8 cellular contexts compared by ENCODE assay signal in the genomic region with DNA sequence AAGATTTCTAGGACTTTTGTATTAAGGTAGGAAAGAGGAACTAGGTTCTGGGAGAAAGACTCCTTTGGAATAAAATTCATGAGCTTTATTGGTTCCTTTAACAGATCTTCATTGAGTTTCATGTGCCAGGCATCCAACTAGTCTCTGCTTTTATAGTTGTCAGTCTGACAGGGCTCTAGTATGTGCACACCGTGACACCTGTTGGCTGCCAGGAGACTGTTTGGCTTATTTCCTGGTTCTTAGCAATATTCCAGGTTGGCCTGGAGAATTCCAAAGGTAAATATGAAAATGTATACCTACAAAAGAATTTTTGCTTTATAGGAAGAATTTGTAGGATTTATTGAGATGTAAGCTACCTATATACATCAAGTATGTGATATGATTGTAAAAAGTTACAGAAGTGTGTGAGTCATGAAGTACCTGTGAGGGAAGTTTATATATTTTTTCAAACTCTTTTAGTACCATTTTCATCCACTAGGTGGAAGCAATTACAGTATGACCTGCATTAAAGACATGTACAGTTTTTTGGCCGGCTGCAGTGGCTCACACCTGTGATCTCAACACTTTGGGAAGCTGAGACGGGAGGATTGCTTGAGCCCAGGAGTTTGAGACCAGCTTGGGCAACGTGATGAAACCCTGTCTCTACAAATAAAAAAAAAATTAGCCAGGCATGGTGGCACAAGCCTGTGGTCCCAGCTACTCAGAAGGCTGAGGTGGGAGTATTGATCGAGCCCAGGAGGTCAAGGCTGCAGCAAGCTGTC. TPM values are rescaled to one million over a fixed set of nuclear protein-coding genes. Genes with fewer than 3 reads are reported as not detected.
DNase-seq lines count a peak whose midpoint lies in the region; ATAC-seq, FAIRE-seq and TF ChIP-seq lines count a peak whose summit lies in the region.

No MANE protein-coding gene starts in this region.

- peak; percentile 33 for TF ChIP-seq CTCF in GM10266 (IDR thresholded peaks at IDR 0.05; ENCODE audit: control insufficient read depth, insufficient read depth, low read depth, missing control alignments)
- TF ChIP-seq CTCF in HCT116 (IDR thresholded peaks at IDR 0.05 in 2 of 3, conservative IDR thresholded peaks at IDR 0.05 in 1 of 3; ENCODE audit: borderline replicate concordance in 1 of 3, insufficient read depth in 1 of 3, low read depth in 2 of 3, low read length in 2 of 3) = peak; percentile 47 to 61 (median 51); a peak in 4 of 6 replicates
- TF ChIP-seq CTCF in LNCaP clone FGC (IDR thresholded peaks at IDR 0.05; ENCODE audit: control insufficient read depth, extremely low read depth, insufficient read depth) = peak; percentile 50
- peak; percentile 65 for TF ChIP-seq CTCF in liver (IDR thresholded peaks at IDR 0.05; ENCODE audit: low read depth, low read length, missing input control)

- 28% methylated on average over 5 of the region's 5 CpGs for WGBS in liver
- 28 to 29% methylated on average over 5 of the region's 5 CpGs for WGBS in aorta, 2 donors

- intact Hi-C loops in HCT116 (cut with micrococcal nuclease) (loop anchor here (1.0 kb wide), 1 partner anchor 235 kb away; no protein-coding TSS in a partner anchor), aorta (cut with DNase I) (loop anchor here (2.0 to 10.0 kb wide), 3 partner anchors 125 to 235 kb away; no protein-coding TSS in a partner anchor)

- POLR2A ChIA-PET in HCT116 (lab: Charles Lee) = no interaction called here

- TF ChIP-seq POLR2A in HCT116 (IDR thresholded peaks at IDR 0.05; ENCODE audit: borderline replicate concordance, extremely low read depth, insufficient read depth, insufficient read length) = no peak

- H2AFZ ChIP-seq in HCT116 (ENCODE audit: low read depth, low read length, poor library complexity, severe bottlenecking) = no peak overlapping the region

- peaks cover 19% of the 10 kb centered on the region for H3K36me3 Mint-ChIP-seq in central memory CD8-positive, alpha-beta T cell (ENCODE audit: insufficient read depth)

- no peaks in the 10 kb centered on the region for H3K4me1 Mint-ChIP-seq in central memory CD8-positive, alpha-beta T cell

- H3K9me2 ChIP-seq in HCT116 (ENCODE audit: insufficient read depth) = no peaks in the 10 kb centered on the region

- H3K9ac ChIP-seq in HCT116 (ENCODE audit: low read length) (no peak overlapping the region), liver (ENCODE audit: low read depth in 1 of 2, low read length in 2 of 2) (no peak overlapping the region)

- no peaks in the 10 kb centered on the region; the same call in 1 of the 2 replicates for H3K27me3 ChIP-seq in HCT116 (ENCODE audit: insufficient read depth, low read length)
- no peaks in the 10 kb centered on the region for H3K27me3 ChIP-seq in liver (ENCODE audit: control insufficient read depth in 4 of 4, insufficient read depth in 4 of 4, low read length in 3 of 4)
- no peaks in the 10 kb centered on the region for H3K27me3 ChIP-seq in aorta (ENCODE audit: control insufficient read depth in 1 of 2, insufficient read depth in 2 of 2, low read length in 1 of 2)

- no TSS peak for BruUV-seq in HCT116 (replicated peaks; lab: Mats Ljungman, UMichigan)

- H3K9me3 Mint-ChIP-seq in central memory CD8-positive, alpha-beta T cell = no peaks in the 10 kb centered on the region

- H3K27me3 Mint-ChIP-seq in central memory CD8-positive, alpha-beta T cell = no peaks in the 10 kb centered on the region

- CTCF ChIA-PET in HCT116 (lab: Charles Lee) = interaction anchor here (0.5 to 2.1 kb wide), 5 partner anchors 20 to 234 kb away, joined by 3 to 10 read pairs (median 4); no protein-coding TSS in a partner anchor

- H3K9me3 ChIP-seq in HCT116 (ENCODE audit: control insufficient read depth in 1 of 2, insufficient read depth in 1 of 2, low read depth in 1 of 2, low read length in 2 of 2) (no peaks in the 10 kb centered on the region), liver (ENCODE audit: control insufficient read depth in 4 of 4, low read length in 3 of 4) (no peaks in the 10 kb centered on the region), aorta (ENCODE audit: control insufficient read depth, low read length) (peaks cover 1% of the 10 kb centered on the region)

- TF ChIP-seq RAD21 in HCT116 (IDR thresholded peaks at IDR 0.05; ENCODE audit: low read depth) (peak; percentile 54), liver (IDR thresholded peaks at IDR 0.05) (peak; percentile 74 to 81)

- H3K27ac Mint-ChIP-seq in central memory CD8-positive, alpha-beta T cell (ENCODE audit: low read depth) = no peak overlapping the region

- DNase-seq in GM10266 (ENCODE audit: extremely low spot score) (peak; percentile 47), HCT116 (ENCODE audit: low read depth, low spot score) (peak; percentile 42), LNCaP clone FGC (ENCODE audit: low read depth) (peak; percentile 79), RCC 7860 (ENCODE audit: low spot score) (peak; percentile 49), aorta (peak in 1 of 2 donors; percentile 65)
- DNase-seq in central memory CD8-positive, alpha-beta T cell (ENCODE audit: low spot score in 2 of 2) = no peak

- no peaks in the 10 kb centered on the region for H3K4me1 ChIP-seq in HCT116 (ENCODE audit: control insufficient read depth in 1 of 2, insufficient read depth in 2 of 2, low read length in 2 of 2)
- H3K4me1 ChIP-seq in liver (ENCODE audit: control insufficient read depth in 4 of 4, insufficient read depth in 4 of 4, low read length in 3 of 4) = peaks cover 0 to under 1% (median under 1%) of the 10 kb centered on the region in 4 donors
- no peaks in the 10 kb centered on the region for H3K4me1 ChIP-seq in aorta (ENCODE audit: control insufficient read depth in 1 of 2, insufficient read depth in 2 of 2, low read length in 2 of 2)

- peak; percentile 90 for FAIRE-seq in A204.1 (lab: Jason Lieb, UNC)
- FAIRE-seq in RCC 7860 (lab: Jason Lieb, UNC) = no peak

- H3K4me3 Mint-ChIP-seq in central memory CD8-positive, alpha-beta T cell = no peak overlapping the region

- H3K4me3 ChIP-seq in HCT116 (replicated peaks in 1 of 2; ENCODE audit: low read depth in 1 of 2, low read length in 2 of 2) (no peak overlapping the region), LNCaP clone FGC (ENCODE audit: low read depth, low read length) (no peak overlapping the region), liver (ENCODE audit: low read depth in 1 of 3, low read length in 3 of 3) (no peak overlapping the region), aorta (ENCODE audit: low read length in 2 of 2) (no peak overlapping the region)

- RAD21 ChIA-PET in HCT116 (lab: Charles Lee; ENCODE audit: low non-redundant PET in 1 of 2, low total read pairs in 2 of 2, uncharacterized antibody in 2 of 2, unreplicated experiment in 2 of 2) = interaction anchor here in 1 of 2 experiments (0.6 kb wide), 1 partner anchor 233 kb away, joined by 4 read pairs; no protein-coding TSS in a partner anchor

- no peak overlapping the region for H3K4me2 ChIP-seq in HCT116 (ENCODE audit: low read length)

- H3K27ac ChIP-seq in HCT116 (ENCODE audit: low read depth, low read length) (no peak overlapping the region), liver (ENCODE audit: low read depth in 1 of 2, low read length in 2 of 2) (peak overlapping the region in 1 of 2 donors; percentile 14), aorta (ENCODE audit: low read depth in 1 of 2, low read length in 2 of 2) (no peak overlapping the region)

- H3K36me3 ChIP-seq in HCT116 (ENCODE audit: control insufficient read depth in 1 of 2, insufficient read depth in 2 of 2, low read length in 2 of 2) (peaks cover 16 to 19% of the 10 kb centered on the region in 2 experiments; a peak in 3 of 4 replicates), liver (ENCODE audit: control insufficient read depth in 4 of 4, insufficient read depth in 3 of 4, low read depth in 1 of 4, low read length in 3 of 4) (peaks cover 5 to 25% (median 16%) of the 10 kb centered on the region in 4 donors), aorta (ENCODE audit: control insufficient read depth in 1 of 2, insufficient read depth in 2 of 2, low read length in 1 of 2) (peaks cover 0 to 1% of the 10 kb centered on the region in 2 donors)

- ATAC-seq in HCT116 (peak; percentile 87), aorta (ENCODE audit: low FRiP score) (peak; percentile 69)
- ATAC-seq in central memory CD8-positive, alpha-beta T cell (replicated peaks; ENCODE audit: extremely low read depth, poor library complexity, severe bottlenecking) = peak; percentile 52

- peaks cover 5% of the 10 kb centered on the region; the same call in 1 of the 2 replicates for H4K20me1 ChIP-seq in HCT116 (ENCODE audit: insufficient read depth)

- H3K79me2 ChIP-seq in HCT116 (ENCODE audit: insufficient read depth, low read length) = no peaks in the 10 kb centered on the region

TF ChIP-seq in HCT116, 20 proteins besides CTCF, POLR2A, EP300 and RAD21 (continues in another document):
- no peak for TF ChIP-seq EZH2 (IDR thresholded peaks at IDR 0.05)
- TF ChIP-seq SRF (IDR thresholded peaks at IDR 0.05; ENCODE audit: low read depth) = no peak
- no peak for TF ChIP-seq TCF7L2 (IDR thresholded peaks at IDR 0.05; ENCODE audit: borderline replicate concordance, extremely low read depth, insufficient read depth, insufficient read length)
- no peak for TF ChIP-seq ZFX (IDR thresholded peaks at IDR 0.05)
- no peak for TF ChIP-seq FOSL1 (IDR thresholded peaks at IDR 0.05; ENCODE audit: low read depth)
- no peak for TF ChIP-seq ELF1 (IDR thresholded peaks at IDR 0.05; ENCODE audit: borderline replicate concordance, low read depth)

TF ChIP-seq in liver, 16 proteins besides CTCF, POLR2A, EP300 and RAD21 (continues in another document):
- TF ChIP-seq NR2F2 (IDR thresholded peaks at IDR 0.05) (no peak), GABPA (IDR thresholded peaks at IDR 0.05 in 1 of 2, conservative IDR thresholded peaks at IDR 0.05 in 1 of 2) (no peak), SP1 (IDR thresholded peaks at IDR 0.05) (no peak), FOXA1 (IDR thresholded peaks at IDR 0.05) (no peak), FOXA2 (IDR thresholded peaks at IDR 0.05) (peak; percentile 33), HNF4A (conservative IDR thresholded peaks at IDR 0.05) (no peak), HNF4G (IDR thresholded peaks at IDR 0.05) (no peak), RXRA (IDR thresholded peaks at IDR 0.05) (no peak)

RNA-seq across cellular contexts. Expression of a gene that starts 35.2 kb away (rescaled TPM):
- total RNA-seq in HCT116 (2021; ENCODE audit: unreplicated experiment) (30.8 TPM), liver (10 to 100 TPM in 1 of 2 donors, 1 to 10 TPM in 1; 6.6 to 14.6 TPM), aorta (10 to 100 TPM; 24.3 to 27.0 TPM)
- 12.1 and 13.7 TPM in 2 replicates for polyA plus RNA-seq in HCT116 (2012)
- polyA plus RNA-seq in liver (10 to 100 TPM; 10.0 to 15.9 TPM), aorta (10 to 100 TPM; 23.5 to 25.7 TPM)

RNA-seq across cellular contexts. Expression of a gene that starts 35.3 kb away (rescaled TPM):
- total RNA-seq in HCT116 (2021; ENCODE audit: unreplicated experiment) (25.4 TPM), liver (1 to 10 TPM; 4.9 to 6.5 TPM), aorta (10 to 100 TPM; 14.3 to 18.2 TPM)
- polyA plus RNA-seq in HCT116 (2012) = 8.4 and 13.4 TPM in 2 replicates
- polyA plus RNA-seq in liver (1 to 10 TPM; 3.5 to 7.3 TPM), aorta (10 to 100 TPM in 1 of 2 donors, 1 to 10 TPM in 1; 6.8 to 14.4 TPM)

Comparison
In these comparisons a context has a peak if more than half of its experiments do, and no peak if none do; other contexts are left out.
1. DNase-seq: peak in GM10266 (single experiment), HCT116 (single experiment), LNCaP clone FGC (single experiment) and RCC 7860 (single experiment); none in central memory CD8-positive, alpha-beta T cell (0 of 2).
2. Peak in every context shown above with its lines, with median percentiles within 50 percentile points of each other: CTCF ChIP-seq and ATAC-seq.